Comparison of ENCODE assay signal across 22 cellular contexts in the genomic region with DNA sequence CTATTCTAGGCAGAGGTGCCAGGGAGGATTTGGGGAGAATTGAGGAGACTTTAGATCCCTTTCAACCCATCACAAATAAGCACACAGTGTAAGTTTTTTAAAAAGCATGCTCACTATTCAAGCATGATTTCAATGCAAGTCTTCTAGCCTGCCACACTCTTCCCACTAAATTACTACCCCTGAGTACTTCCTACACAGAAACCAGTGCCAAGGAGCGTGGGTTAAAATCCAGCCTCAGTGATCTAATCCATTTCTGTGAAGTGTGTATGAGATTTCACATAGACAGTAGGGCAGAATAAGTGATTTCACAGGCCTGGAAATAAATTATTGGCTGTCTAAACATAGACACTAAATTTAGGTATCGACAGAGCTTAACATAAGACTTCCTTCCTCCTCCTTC.
"Had no signal": no experiment of that assay in that cellular context is flagged by ENCODE, and none has a peak within 500 bp of the region (broad histone marks: within the 10 kb centered on the region; RNA-seq: fewer than 3 reads in every experiment).

No MANE protein-coding gene starts in this region.

- H3K27me3 ChIP-seq: colonic mucosa, esophagus squamous epithelium, gastroesophageal sphincter, neutrophil, ovary, transverse colon had no signal

- DNase-seq: cerebellar nuclear complex; colonic mucosa; dermis blood vessel endothelial cell; esophagus squamous epithelium; foreskin fibroblast; glutamatergic neuron; left colon; left ventricle myocardium superior; mesenchymal stem cell; midbrain; naive B cell; ovary; small intestine; stimulated activated CD4-positive, alpha-beta T cell treated with anti-CD3 and anti-CD28 coated beads, Interleukin-12 subunit alpha, Interleukin-12 subunit beta, amount 100 ng/mL, for 4 hours; transverse colon had no signal

- H3K4me1 Mint-ChIP-seq: nephron had no signal

- H3K27ac Mint-ChIP-seq: nephron; stimulated activated naive CD8-positive, alpha-beta T cell treated with anti-CD3 and anti-CD28 coated beads, Interleukin-15, Interleukin-2, amounts not matched to agents 100 ng/mL and 50 ng/mL, for 24 hours had no signal

- H3K9me3 Mint-ChIP-seq: nephron had no signal

- FAIRE-seq: small intestine had no signal

- H3K4me3 Mint-ChIP-seq: naive B cell; nephron; stimulated activated naive CD8-positive, alpha-beta T cell treated with anti-CD3 and anti-CD28 coated beads, Interleukin-15, Interleukin-2, amounts not matched to agents 100 ng/mL and 50 ng/mL, for 24 hours had no signal

- H3K36me3 Mint-ChIP-seq: naive B cell had no signal

- H3K4me3 ChIP-seq: colonic mucosa, esophagus squamous epithelium, gastroesophageal sphincter, lung, ovary, thoracic aorta, transverse colon had no signal

- H3K27ac ChIP-seq: colonic mucosa, esophagus squamous epithelium, gastroesophageal sphincter, neutrophil, ovary, thoracic aorta, transverse colon had no signal

- H3K4me1 ChIP-seq: colonic mucosa, esophagus squamous epithelium, gastroesophageal sphincter had no signal

- H3K9me3 ChIP-seq: colonic mucosa, esophagus squamous epithelium, gastroesophageal sphincter, neutrophil, ovary, thoracic aorta, transverse colon had no signal

- H3K36me3 ChIP-seq: colonic mucosa, esophagus squamous epithelium, gastroesophageal sphincter, neutrophil, ovary, thoracic aorta, transverse colon had no signal

- ATAC-seq: gastroesophageal sphincter, left colon, left ventricle myocardium superior, right cardiac atrium had no signal
